26 cellular contexts compared by ENCODE assay signal in the genomic region with DNA sequence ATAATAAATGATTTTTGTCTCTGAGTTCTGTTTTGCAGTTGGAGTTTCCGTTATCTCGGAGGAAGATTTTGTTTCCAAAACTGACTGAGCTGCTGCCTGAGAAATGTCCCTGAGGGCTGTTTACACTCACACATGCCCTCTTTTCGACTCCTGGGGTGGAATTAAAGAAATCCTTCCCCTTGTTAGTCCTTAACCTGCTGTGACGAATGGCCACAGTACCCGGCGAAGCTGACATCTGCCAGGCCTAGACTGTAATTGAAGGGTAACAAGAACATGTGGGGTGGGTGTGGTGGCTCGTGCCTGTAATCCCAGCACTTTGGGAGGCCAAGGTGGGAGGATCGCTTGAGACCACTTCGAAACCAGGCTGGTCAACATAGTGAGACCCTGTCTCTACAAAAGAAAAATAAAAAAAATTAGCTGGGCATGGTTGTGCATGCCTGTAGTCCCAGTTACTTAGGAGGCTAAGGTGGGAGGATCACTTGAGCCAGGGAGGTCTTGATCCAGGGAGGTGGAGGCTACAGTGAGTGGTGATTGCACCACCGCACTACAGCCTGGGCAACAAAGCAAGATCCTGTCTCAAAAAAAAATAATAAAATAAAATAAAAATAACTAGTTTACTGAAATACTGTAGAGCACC. TPM values are rescaled to one million over a fixed set of nuclear protein-coding genes. Genes with fewer than 3 reads are reported as not detected.
"Had no signal": no experiment of that assay in that cellular context is flagged by ENCODE, and none has a peak within 500 bp of the region (broad histone marks: within the 10 kb centered on the region; RNA-seq: fewer than 3 reads in every experiment).

No MANE protein-coding gene starts in this region.

- H3K9me3 Mint-ChIP-seq: brain; dendritic cell treated with granulocyte-macrophage colony-stimulating factor and Interleukin-4, amounts not matched to agents 40 ng/mL and 50 ng/mL, for 4 days; memory B cell; neural crest cell; stimulated activated naive CD8-positive, alpha-beta T cell treated with anti-CD3 and anti-CD28 coated beads, Interleukin-15, amount 100 ng/mL, for 72 hours had no signal

- ATAC-seq: heart right ventricle; left ventricle myocardium superior; right lobe of liver; stimulated activated naive CD8-positive, alpha-beta T cell treated with anti-CD3 and anti-CD28 coated beads, Interleukin-15, amount 100 ng/mL, for 72 hours had no signal

- H3K27ac Mint-ChIP-seq: brain; dendritic cell treated with granulocyte-macrophage colony-stimulating factor and Interleukin-4, amounts not matched to agents 40 ng/mL and 50 ng/mL, for 4 days; memory B cell had no signal

- H3K4me3 Mint-ChIP-seq: brain; dendritic cell treated with granulocyte-macrophage colony-stimulating factor and Interleukin-4, amounts not matched to agents 40 ng/mL and 50 ng/mL, for 4 days; memory B cell; neural crest cell; stimulated activated naive CD8-positive, alpha-beta T cell treated with anti-CD3 and anti-CD28 coated beads, Interleukin-15, amount 100 ng/mL, for 72 hours had no signal

- H3K27ac ChIP-seq: heart right ventricle, right lobe of liver, skin epidermis, tibial artery had no signal

- H3K27me3 Mint-ChIP-seq: dendritic cell treated with granulocyte-macrophage colony-stimulating factor and Interleukin-4, amounts not matched to agents 40 ng/mL and 50 ng/mL, for 4 days; stimulated activated naive CD8-positive, alpha-beta T cell treated with anti-CD3 and anti-CD28 coated beads, Interleukin-15, amount 100 ng/mL, for 72 hours had no signal

- H3K9me3 ChIP-seq: heart right ventricle, right lobe of liver, tibial artery had no signal

- DNase-seq: activated CD4-positive, CD25-positive, alpha-beta regulatory T cell treated with anti-CD3 and anti-CD28 coated beads, Interleukin-2, amount 50 U/mL, for 72 hours; activated CD8-positive, alpha-beta memory T cell treated with anti-CD3 and anti-CD28 coated beads, Interleukin-2, amount 50 U/mL, for 48 hours; activated naive CD4-positive, alpha-beta T cell treated with anti-CD3 and anti-CD28 coated beads, Interleukin-2, amount 50 U/mL, for 16 hours; activated T-cell treated with anti-CD3 and anti-CD28 coated beads, Interleukin-2, amount 50 U/mL, for 48 hours; anterior cingulate cortex; effector CD4-positive, alpha-beta T cell; erythroblast; foreskin fibroblast; heart right ventricle; left ventricle myocardium superior; occipital lobe; right lobe of liver; stimulated activated CD4-positive, alpha-beta T cell treated with anti-CD3 and anti-CD28 coated beads, Interleukin-1b, Interleukin-23, amount 100 ng/mL, for 48 hours; stimulated activated naive CD8-positive, alpha-beta T cell treated with anti-CD3 and anti-CD28 coated beads, Interleukin-15, amount 100 ng/mL, for 72 hours; SW 1271; T-helper 2 cell; tibial artery had no signal

- H3K4me1 Mint-ChIP-seq: memory B cell, neural crest cell had no signal

- H3K36me3 Mint-ChIP-seq: brain, memory B cell had no signal

- H3K4me3 ChIP-seq: heart right ventricle, right lobe of liver, skin epidermis, tibial artery had no signal

- H3K36me3 ChIP-seq: right lobe of liver, tibial artery had no signal

- H3K27me3 ChIP-seq: right lobe of liver had no signal

- H3K4me1 ChIP-seq: tibial artery had no signal

RNA-seq across cellular contexts. Expression of a gene that starts 8.4 kb away (rescaled TPM):
- total RNA-seq: neural crest cell had no signal

RNA-seq across cellular contexts. Expression of a gene that starts 52.4 kb away (rescaled TPM):
- total RNA-seq: activated CD8-positive, alpha-beta memory T cell treated with anti-CD3 and anti-CD28 coated beads for 36 hours; cardiac septum; fibroblast of lung; heart right ventricle; left ventricle myocardium superior; neural crest cell; occipital lobe; urinary bladder had no signal
